In the genomic region with DNA sequence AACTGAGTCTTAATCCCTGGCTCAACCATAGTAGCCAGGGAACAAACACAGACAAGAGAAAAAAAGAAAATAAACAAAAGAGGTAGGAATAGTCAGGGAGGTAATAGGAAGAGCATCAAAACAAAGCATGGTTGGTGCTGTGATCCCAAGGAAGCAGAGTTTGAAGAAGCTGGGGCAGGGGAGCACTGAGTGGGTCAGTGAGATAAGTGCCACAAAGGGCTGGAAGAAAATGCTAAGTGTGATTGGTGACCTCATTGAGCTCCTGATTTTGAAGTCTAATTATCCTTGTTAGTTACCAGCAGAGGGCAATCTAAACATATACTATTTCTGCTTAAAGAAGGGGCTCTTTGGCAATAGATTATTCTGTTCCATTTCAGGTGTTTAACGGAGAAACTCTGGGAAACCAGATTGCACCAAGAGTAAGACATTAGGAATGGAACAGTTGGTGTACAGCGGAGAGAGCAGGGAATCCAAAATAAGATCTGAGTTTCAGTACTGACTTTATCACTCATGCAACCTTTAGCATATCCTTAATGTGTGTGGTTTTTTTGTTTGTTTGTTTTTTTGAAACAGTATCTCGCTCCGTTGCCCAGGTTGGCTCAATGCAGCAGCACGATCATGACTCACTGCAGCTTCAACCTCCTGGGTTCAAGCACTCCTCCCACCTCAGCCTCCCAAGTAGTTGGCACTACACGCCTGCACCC, we compare ENCODE assay signal across 9 cellular contexts. TPM values are rescaled to one million over a fixed set of nuclear protein-coding genes. Genes with fewer than 3 reads are reported as not detected.
DNase-seq lines count a peak whose midpoint lies in the region; ATAC-seq, FAIRE-seq and TF ChIP-seq lines count a peak whose summit lies in the region.
"Had no signal": no experiment of that assay in that cellular context is flagged by ENCODE, and none has a peak within 500 bp of the region (broad histone marks: within the 10 kb centered on the region; RNA-seq: fewer than 3 reads in every experiment).

No MANE protein-coding gene starts in this region.

- ATAC-seq in GM21737 (IDR thresholded peaks at IDR 0.05; ENCODE audit: unreplicated experiment), result no peak

- H3K4me3 ChIP-seq in epithelial cell of esophagus (ENCODE audit: low read length), result no peak overlapping the region
- H3K4me3 ChIP-seq: HAP-1 had no signal

- peak; percentile 57 for DNase-seq in AG08396 (ENCODE audit: low spot score)
- DNase-seq in GM18507 (ENCODE audit: extremely low spot score, insufficient read length, low read depth), result peak; percentile 44
- peak; percentile 71 for DNase-seq in M059J (ENCODE audit: low read depth)
- DNase-seq in RKO (ENCODE audit: low spot score), result peak; percentile 79
- DNase-seq in epithelial cell of esophagus (ENCODE audit: low read depth), result peak; percentile 53
- DNase-seq in myocyte (ENCODE audit: low read depth), result peak; percentile 53
- DNase-seq in stimulated activated naive CD4-positive, alpha-beta T cell treated with Interleukin-2 at 50 U/mL for 16 hours (lab: John Stamatoyannopoulos, UW), result no peak

- peak; percentile 90 for FAIRE-seq in GM18507 (lab: Jason Lieb, UNC)

- peak; percentile 43 for TF ChIP-seq CTCF in epithelial cell of esophagus (IDR thresholded peaks at IDR 0.05; ENCODE audit: insufficient read depth, low read depth, low read length, missing control alignments)

RNA-seq across cellular contexts. Expression of gene KIAA1614, which starts 30.7 kb away (rescaled TPM):
- total RNA-seq in M059J (2014; rRNA removed; shearing (Covaris generic)), result 1.9 and 2.8 TPM in 2 replicates
- 6.5 and 7.9 TPM in 2 replicates for total RNA-seq in myocyte
- polyA plus RNA-seq in myocyte (2012), result 4.4 TPM
